12 cellular contexts compared by ENCODE assay signal in genomic region chr2:109475531-109476210, GRCh38.
DNase-seq lines count a peak whose midpoint lies in the region; ATAC-seq, FAIRE-seq and TF ChIP-seq lines count a peak whose summit lies in the region.
"Had no signal": no experiment of that assay in that cellular context is flagged by ENCODE, and none has a peak within 500 bp of the region (broad histone marks: within the 10 kb centered on the region; RNA-seq: fewer than 3 reads in every experiment).

No MANE protein-coding gene starts in this region.

- H2AFZ ChIP-seq in IMR-90 (replicated peaks; ENCODE audit: low read length, poor library complexity) = no peak overlapping the region

- no peaks in the 10 kb centered on the region for H3K9me3 Mint-ChIP-seq in activated T-cell treated with anti-CD3 and anti-CD28 coated beads, Interleukin-2, amount 50 U/mL, for 24 hours

- no peak overlapping the region for H3K18ac ChIP-seq in IMR-90 (ENCODE audit: low read depth, low read length)

- H4K20me1 ChIP-seq in IMR-90 (ENCODE audit: insufficient read depth, low read length) = peaks cover 9% of the 10 kb centered on the region

- H3K27me3 ChIP-seq in IMR-90 (ENCODE audit: control insufficient read depth, insufficient read depth, low read length) (no peaks in the 10 kb centered on the region), spleen (replicated peaks in 1 of 7) (no peaks in the 10 kb centered on the region), pancreas (no peaks in the 10 kb centered on the region)

- H3K9me3 ChIP-seq in IMR-90 (ENCODE audit: control insufficient read depth, insufficient read depth, low read length) = no peaks in the 10 kb centered on the region
- no peaks in the 10 kb centered on the region for H3K9me3 ChIP-seq in spleen
- no peaks in the 10 kb centered on the region for H3K9me3 ChIP-seq in pancreas

- H3K4ac ChIP-seq in IMR-90 (ENCODE audit: low read depth, low read length) = 0 out of 2 replicates have a peak overlapping the region, but pooled peaks have one; percentile 11

- no peak overlapping the region for H3K56ac ChIP-seq in IMR-90 (ENCODE audit: extremely low read depth, insufficient read depth, low read length)

- POLR2A ChIA-PET in IMR-90 (lab: Charles Lee; ENCODE audit: unreplicated experiment) = interaction anchor here (0.5 kb wide), 1 partner anchor 344 kb away, joined by 3 read pairs; no protein-coding TSS in a partner anchor

- H3K36me3 ChIP-seq in IMR-90 (ENCODE audit: control insufficient read depth, insufficient read depth, low read length) (peaks cover 10% of the 10 kb centered on the region), spleen (no peaks in the 10 kb centered on the region), pancreas (no peaks in the 10 kb centered on the region)

- intact Hi-C loops in IMR-90 (cut with micrococcal nuclease) = no loop called here
- intact Hi-C loops in spleen (cut with DNase I; ENCODE audit: low total_unique reads) = no loop called here
- intact Hi-C loops in pancreas (cut with DNase I) = no loop called here

- peaks cover 17% of the 10 kb centered on the region; the same call in 1 of the 2 replicates for H3K9me1 ChIP-seq in IMR-90 (ENCODE audit: insufficient read depth, low read length)

- no peak overlapping the region for H4K8ac ChIP-seq in IMR-90 (ENCODE audit: low read depth in 2 of 2, low read length in 2 of 2)

- peaks cover 6% of the 10 kb centered on the region for H3K4me1 Mint-ChIP-seq in activated T-cell treated with anti-CD3 and anti-CD28 coated beads, Interleukin-2, amount 50 U/mL, for 24 hours (ENCODE audit: low read depth)

- 0 out of 2 replicates have a peak overlapping the region, but pooled peaks have one; percentile 14 for H3K14ac ChIP-seq in IMR-90 (replicated peaks; ENCODE audit: low read depth, low read length)

- no peak for FAIRE-seq in pancreas (lab: Jason Lieb, UNC)
- FAIRE-seq: K562 had no signal

- dilution Hi-C loops in IMR-90 (cut with HindIII; ENCODE audit: low sequenced_read_pairs, unreplicated experiment) = no loop called here

- no peak overlapping the region for H2BK5ac ChIP-seq in IMR-90 (ENCODE audit: low read depth, low read length, poor library complexity, severe bottlenecking)

- CTCF ChIA-PET in IMR-90 (lab: Yijun Ruan, JAX) = no interaction called here

- no peak for DNase-seq in activated T-cell treated with anti-CD3 and anti-CD28 coated beads, Interleukin-2, amount 50 U/mL, for 24 hours
- DNase-seq in activated T-cell treated with anti-CD3 and anti-CD28 coated beads, Interleukin-2, amount 50 U/mL, for 1 hour = no peak
- DNase-seq in IMR-90 (peak; percentile 80), epithelial cell of esophagus (ENCODE audit: low read depth) (peak; percentile 91), spleen (peak; percentile 39), pancreas (no peak), coronary artery (ENCODE audit: low spot score) (no peak)
- DNase-seq: AML-193, NCI-H526 had no signal

- no peak overlapping the region for H2BK15ac ChIP-seq in IMR-90 (ENCODE audit: low read depth, low read length)

- H3K4me3 ChIP-seq in IMR-90 (ENCODE audit: insufficient read depth, low read depth, low read length) (no peak overlapping the region), epithelial cell of esophagus (ENCODE audit: low read length) (no peak overlapping the region), spleen (no peak overlapping the region), pancreas (no peak overlapping the region), coronary artery (no peak overlapping the region)
- H3K4me3 ChIP-seq: K562 had no signal

- WGBS in IMR-90 (ENCODE audit: extremely low coverage in 2 of 2, insufficient read length in 1 of 2), 2 experiments = 68% methylated on average over 3 of the region's 6 CpGs; no CpG with 5 or more reads in 1 of the 2 experiments
- WGBS in spleen, 5 donors = 64 to 79% (median 65%) methylated on average over 6 of the region's 6 CpGs
- 82 to 86% methylated on average over 6 of the region's 6 CpGs for WGBS in pancreas, 2 donors

- BruUV-seq in IMR-90 (replicated peaks; lab: Mats Ljungman, UMichigan) = no TSS peak

- ATAC-seq in IMR-90 (ENCODE audit: low read depth) (peak; percentile 88), pancreas (no peak), HG03342 (IDR thresholded peaks at IDR 0.05; ENCODE audit: unreplicated experiment) (no peak)
- ATAC-seq: K562, sciatic nerve had no signal

- H2AK5ac ChIP-seq in IMR-90 (ENCODE audit: low read depth, low read length) = peak overlapping the region; percentile 21; the same call in 1 of the 2 replicates

- peaks cover 9% of the 10 kb centered on the region for H3K4me1 ChIP-seq in IMR-90 (ENCODE audit: control insufficient read depth, insufficient read depth, low read length)
- peaks cover 0 to 15% (median 2%) of the 10 kb centered on the region in 6 donors for H3K4me1 ChIP-seq in spleen
- H3K4me1 ChIP-seq in pancreas = peaks cover 3% of the 10 kb centered on the region in 3 donors

- peaks cover 4 to 36% of the 10 kb centered on the region in 2 experiments; a peak in 3 of 4 replicates for H3K79me1 ChIP-seq in IMR-90 (ENCODE audit: low read depth in 1 of 2, low read length in 2 of 2)

- no peak overlapping the region for H2BK120ac ChIP-seq in IMR-90 (ENCODE audit: low read depth, low read length)

- no peak overlapping the region for H2AK9ac ChIP-seq in IMR-90 (replicated peaks; ENCODE audit: low read depth, low read length, poor library complexity)

- no peak overlapping the region for H3K4me3 Mint-ChIP-seq in activated T-cell treated with anti-CD3 and anti-CD28 coated beads, Interleukin-2, amount 50 U/mL, for 24 hours

- H2BK20ac ChIP-seq in IMR-90 (ENCODE audit: low read depth, low read length) = no peak overlapping the region

- no peaks in the 10 kb centered on the region for H3K27me3 Mint-ChIP-seq in activated T-cell treated with anti-CD3 and anti-CD28 coated beads, Interleukin-2, amount 50 U/mL, for 24 hours

- H3K36me3 Mint-ChIP-seq in activated T-cell treated with anti-CD3 and anti-CD28 coated beads, Interleukin-2, amount 50 U/mL, for 24 hours (ENCODE audit: low read depth) = no peaks in the 10 kb centered on the region

- in situ Hi-C loops in IMR-90 (cut with MboI; ENCODE audit: low sequenced_read_pairs) = no loop called here

- H3K27ac ChIP-seq in IMR-90 (ENCODE audit: insufficient read depth, low read length) (no peak overlapping the region), spleen (no peak overlapping the region), pancreas (no peak overlapping the region), coronary artery (peak overlapping the region in 1 of 2 donors; percentile 72)

- no peak overlapping the region for H3K4me2 ChIP-seq in IMR-90 (ENCODE audit: low read depth, low read length)

- no peak overlapping the region for H3K9ac ChIP-seq in IMR-90 (ENCODE audit: low read depth, low read length)

- TF ChIP-seq RAD21 in IMR-90 (IDR thresholded peaks at IDR 0.05; ENCODE audit: low read length) = no peak

- H4K5ac ChIP-seq in IMR-90 (ENCODE audit: low read depth, low read length) = no peak overlapping the region

- H4K91ac ChIP-seq in IMR-90 (ENCODE audit: insufficient read depth, low read depth, low read length) = no peak overlapping the region

- TF ChIP-seq CTCF in IMR-90 (conservative IDR thresholded peaks at IDR 0.05; ENCODE audit: low read depth, low read length) (no peak), epithelial cell of esophagus (IDR thresholded peaks at IDR 0.05; ENCODE audit: insufficient read depth, low read depth, low read length, missing control alignments) (no peak), spleen (IDR thresholded peaks at IDR 0.05 in 8 of 11, conservative IDR thresholded peaks at IDR 0.05 in 3 of 11) (no peak), pancreas (IDR thresholded peaks at IDR 0.05) (no peak), coronary artery (IDR thresholded peaks at IDR 0.05) (no peak)

- H3K27ac Mint-ChIP-seq in activated T-cell treated with anti-CD3 and anti-CD28 coated beads, Interleukin-2, amount 50 U/mL, for 24 hours = peak overlapping the region; percentile 69

- H3K23ac ChIP-seq in IMR-90 (ENCODE audit: low read depth, low read length) = peak overlapping the region; percentile 21; the same call in 1 of the 2 replicates

- TF ChIP-seq POLR2A in IMR-90 (IDR thresholded peaks at IDR 0.05; ENCODE audit: low read depth, low read length) = no peak
- no peak for TF ChIP-seq POLR2A in spleen (IDR thresholded peaks at IDR 0.05)

TF ChIP-seq in IMR-90, 13 proteins besides CTCF, POLR2A, EP300 and RAD21:
- TF ChIP-seq CHD1 (IDR thresholded peaks at IDR 0.05; ENCODE audit: low read depth, low read length) = no peak
- TF ChIP-seq BHLHE40 (IDR thresholded peaks at IDR 0.05; ENCODE audit: low read depth, low read length) = no peak
- TF ChIP-seq, protein P1, sequence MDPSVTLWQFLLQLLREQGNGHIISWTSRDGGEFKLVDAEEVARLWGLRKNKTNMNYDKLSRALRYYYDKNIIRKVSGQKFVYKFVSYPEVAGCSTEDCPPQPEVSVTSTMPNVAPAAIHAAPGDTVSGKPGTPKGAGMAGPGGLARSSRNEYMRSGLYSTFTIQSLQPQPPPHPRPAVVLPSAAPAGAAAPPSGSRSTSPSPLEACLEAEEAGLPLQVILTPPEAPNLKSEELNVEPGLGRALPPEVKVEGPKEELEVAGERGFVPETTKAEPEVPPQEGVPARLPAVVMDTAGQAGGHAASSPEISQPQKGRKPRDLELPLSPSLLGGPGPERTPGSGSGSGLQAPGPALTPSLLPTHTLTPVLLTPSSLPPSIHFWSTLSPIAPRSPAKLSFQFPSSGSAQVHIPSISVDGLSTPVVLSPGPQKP (IDR thresholded peaks at IDR 0.05; ENCODE audit: borderline replicate concordance, low read depth, low read length) = no peak
- TF ChIP-seq RCOR1 (IDR thresholded peaks at IDR 0.05; ENCODE audit: insufficient replicate concordance, low read length) = no peak
- no peak for TF ChIP-seq MXI1 (IDR thresholded peaks at IDR 0.05; ENCODE audit: borderline replicate concordance, low read depth, low read length)
- no peak for TF ChIP-seq MAFK (IDR thresholded peaks at IDR 0.05; ENCODE audit: low read depth, low read length)
- no peak for TF ChIP-seq RFX5 (IDR thresholded peaks at IDR 0.05; ENCODE audit: low read depth, low read length)
- no peak for TF ChIP-seq FOS (IDR thresholded peaks at IDR 0.05; ENCODE audit: low read depth, low read length)
- no peak for TF ChIP-seq MAZ (IDR thresholded peaks at IDR 0.05; ENCODE audit: borderline replicate concordance, low read depth, low read length)
- no peak for TF ChIP-seq CEBPB (IDR thresholded peaks at IDR 0.05; ENCODE audit: low read depth, low read length)
- TF ChIP-seq USF2 (IDR thresholded peaks at IDR 0.05; ENCODE audit: low read depth, low read length) = no peak
- TF ChIP-seq SMC3 (IDR thresholded peaks at IDR 0.05; ENCODE audit: low read depth, low read length) = no peak
- TF ChIP-seq NFE2L2 (IDR thresholded peaks at IDR 0.05; ENCODE audit: low read depth, low read length) = no peak

Comparison
In these comparisons a context has a peak if more than half of its experiments do, and no peak if none do; other contexts are left out.
1. DNase-seq: peak in IMR-90 (single experiment), epithelial cell of esophagus (single experiment) and spleen (single experiment); none in activated T-cell treated with anti-CD3 and anti-CD28 coated beads, Interleukin-2, amount 50 U/mL, for 24 hours (single experiment), activated T-cell treated with anti-CD3 and anti-CD28 coated beads, Interleukin-2, amount 50 U/mL, for 1 hour (single experiment), pancreas (0 of 6) and coronary artery (single experiment).